ENCODE assay signal across 18 cellular contexts in the genomic region with DNA sequence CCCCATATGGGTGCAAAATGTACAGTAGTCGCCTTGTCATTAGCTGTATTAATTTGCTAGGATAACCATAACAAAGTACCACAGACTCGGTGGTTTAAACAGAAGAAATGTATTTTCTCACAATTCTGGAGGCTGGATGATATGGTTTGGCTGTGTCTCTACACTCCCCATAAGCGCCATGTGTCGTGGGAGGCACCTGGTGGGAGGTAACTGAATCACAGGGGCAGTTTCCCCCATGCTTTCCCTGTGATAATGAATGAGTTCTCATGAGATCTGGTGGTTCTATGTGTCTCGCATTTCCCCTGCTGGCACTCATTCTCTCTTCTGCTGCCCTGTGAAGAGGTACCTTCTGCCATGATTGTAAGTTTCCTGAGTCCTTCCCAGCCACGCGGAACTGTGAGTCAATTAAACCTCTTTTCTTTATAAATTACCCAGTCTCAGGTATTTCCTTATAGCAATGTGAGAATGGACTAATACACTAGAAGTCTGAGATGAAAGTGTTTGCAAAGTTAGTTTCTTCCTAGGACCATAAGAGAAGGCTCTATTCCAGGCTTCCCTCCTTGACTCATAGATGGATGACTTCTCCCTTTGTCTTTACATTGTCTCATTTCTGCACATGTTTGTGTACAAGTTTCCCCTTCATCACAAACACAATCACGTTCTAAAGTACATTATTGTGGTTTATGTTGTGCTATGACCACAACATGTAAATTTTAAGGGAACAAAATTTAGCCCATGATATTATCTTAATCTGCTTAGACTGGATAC.
"Had no signal": no experiment of that assay in that cellular context is flagged by ENCODE, and none has a peak within 500 bp of the region (broad histone marks: within the 10 kb centered on the region; RNA-seq: fewer than 3 reads in every experiment).

No MANE protein-coding gene starts in this region.

- H3K4me1 Mint-ChIP-seq: activated CD4-positive, alpha-beta memory T cell treated with anti-CD3 and anti-CD28 coated beads, Interleukin-2, amount 10 ng/mL, durations not matched to agents 7 days and 5 days; activated CD8-positive, alpha-beta memory T cell treated with anti-CD3 and anti-CD28 coated beads, Interleukin-2, amount 10 ng/mL, durations not matched to agents 7 days and 5 days; activated naive CD8-positive, alpha-beta T cell treated with anti-CD3 and anti-CD28 coated beads for 36 hours; activated T-helper 17 cell treated with anti-CD3 and anti-CD28 coated beads, Interleukin-2, amount 50 U/mL, for 72 hours; natural killer cell; stimulated activated naive B cell treated with anti-CD40 and anti-IgM and Interleukin-4, amounts not matched to agents 10 μg/mL and 1 μg/mL and 100 μg/mL, for 72 hours had no signal

- H3K36me3 ChIP-seq: colonic mucosa, heart right ventricle, spleen, thoracic aorta, upper lobe of left lung had no signal

- H3K27me3 Mint-ChIP-seq: activated CD4-positive, alpha-beta memory T cell treated with anti-CD3 and anti-CD28 coated beads, Interleukin-2, amount 10 ng/mL, durations not matched to agents 7 days and 5 days; activated CD8-positive, alpha-beta memory T cell treated with anti-CD3 and anti-CD28 coated beads, Interleukin-2, amount 10 ng/mL, durations not matched to agents 7 days and 5 days; activated naive CD8-positive, alpha-beta T cell treated with anti-CD3 and anti-CD28 coated beads for 36 hours; activated T-helper 17 cell treated with anti-CD3 and anti-CD28 coated beads, Interleukin-2, amount 50 U/mL, for 72 hours; stimulated activated naive B cell treated with anti-CD40 and anti-IgM and Interleukin-4, amounts not matched to agents 10 μg/mL and 1 μg/mL and 100 μg/mL, for 72 hours had no signal

- H3K36me3 Mint-ChIP-seq: activated CD8-positive, alpha-beta memory T cell treated with anti-CD3 and anti-CD28 coated beads, Interleukin-2, amount 10 ng/mL, durations not matched to agents 7 days and 5 days; activated naive CD8-positive, alpha-beta T cell treated with anti-CD3 and anti-CD28 coated beads for 36 hours; stimulated activated naive B cell treated with anti-CD40 and anti-IgM and Interleukin-4, amounts not matched to agents 10 μg/mL and 1 μg/mL and 100 μg/mL, for 72 hours had no signal

- H3K4me3 Mint-ChIP-seq: activated CD4-positive, alpha-beta memory T cell treated with anti-CD3 and anti-CD28 coated beads, Interleukin-2, amount 10 ng/mL, durations not matched to agents 7 days and 5 days; activated CD8-positive, alpha-beta memory T cell treated with anti-CD3 and anti-CD28 coated beads, Interleukin-2, amount 10 ng/mL, durations not matched to agents 7 days and 5 days; activated naive CD8-positive, alpha-beta T cell treated with anti-CD3 and anti-CD28 coated beads for 36 hours; activated T-helper 17 cell treated with anti-CD3 and anti-CD28 coated beads, Interleukin-2, amount 50 U/mL, for 72 hours; natural killer cell; stimulated activated naive B cell treated with anti-CD40 and anti-IgM and Interleukin-4, amounts not matched to agents 10 μg/mL and 1 μg/mL and 100 μg/mL, for 72 hours; T-helper 1 cell treated with Interleukin-12 subunit alpha and Interleukin-12 subunit beta and Interleukin-4 antibody, amounts not matched to agents 30 μg/mL and 1 μg/mL, for 36 hours had no signal

- H3K9me3 ChIP-seq: colonic mucosa, heart right ventricle, thoracic aorta, upper lobe of left lung had no signal

- H3K9ac ChIP-seq: parathyroid adenoma had no signal

- H3K27ac ChIP-seq: colonic mucosa, heart right ventricle, parathyroid adenoma, thoracic aorta, upper lobe of left lung, VCaP had no signal

- H3K27ac Mint-ChIP-seq: activated CD4-positive, alpha-beta memory T cell treated with anti-CD3 and anti-CD28 coated beads, Interleukin-2, amount 10 ng/mL, durations not matched to agents 7 days and 5 days; activated CD8-positive, alpha-beta memory T cell treated with anti-CD3 and anti-CD28 coated beads, Interleukin-2, amount 10 ng/mL, durations not matched to agents 7 days and 5 days; activated naive CD8-positive, alpha-beta T cell treated with anti-CD3 and anti-CD28 coated beads for 36 hours; activated T-helper 17 cell treated with anti-CD3 and anti-CD28 coated beads, Interleukin-2, amount 50 U/mL, for 72 hours; natural killer cell; stimulated activated naive B cell treated with anti-CD40 and anti-IgM and Interleukin-4, amounts not matched to agents 10 μg/mL and 1 μg/mL and 100 μg/mL, for 72 hours; T-helper 1 cell treated with Interleukin-12 subunit alpha and Interleukin-12 subunit beta and Interleukin-4 antibody, amounts not matched to agents 30 μg/mL and 1 μg/mL, for 36 hours had no signal

- H3K27me3 ChIP-seq: colonic mucosa, heart right ventricle, spleen, upper lobe of left lung had no signal

- H3K79me2 ChIP-seq: parathyroid adenoma had no signal

- H3K4me3 ChIP-seq: colonic mucosa, heart right ventricle, spleen, thoracic aorta, upper lobe of left lung had no signal

- H3K4me1 ChIP-seq: colonic mucosa, heart right ventricle, parathyroid adenoma, spleen, upper lobe of left lung had no signal

- ATAC-seq: activated CD8-positive, alpha-beta memory T cell treated with anti-CD3 and anti-CD28 coated beads, Interleukin-2, amount 10 ng/mL, durations not matched to agents 7 days and 5 days; activated T-helper 17 cell treated with anti-CD3 and anti-CD28 coated beads, Interleukin-2, amount 50 U/mL, for 72 hours; heart right ventricle; left cardiac atrium; natural killer cell; stimulated activated naive B cell treated with anti-CD40 and anti-IgM and Interleukin-4, amounts not matched to agents 10 μg/mL and 1 μg/mL and 100 μg/mL, for 72 hours had no signal

- H3K9me3 Mint-ChIP-seq: activated naive CD8-positive, alpha-beta T cell treated with anti-CD3 and anti-CD28 coated beads for 36 hours had no signal

- DNase-seq: activated CD4-positive, alpha-beta memory T cell treated with anti-CD3 and anti-CD28 coated beads, Interleukin-2, amount 10 ng/mL, durations not matched to agents 7 days and 5 days; activated CD8-positive, alpha-beta memory T cell treated with anti-CD3 and anti-CD28 coated beads, Interleukin-2, amount 10 ng/mL, durations not matched to agents 7 days and 5 days; activated naive CD4-positive, alpha-beta T cell; activated naive CD8-positive, alpha-beta T cell treated with anti-CD3 and anti-CD28 coated beads for 36 hours; amygdala; central memory CD4-positive, alpha-beta T cell; colonic mucosa; heart right ventricle; left cardiac atrium; natural killer cell; spleen; stimulated activated naive B cell treated with anti-CD40 and anti-IgM and Interleukin-4, amounts not matched to agents 10 μg/mL and 1 μg/mL and 100 μg/mL, for 72 hours; upper lobe of left lung had no signal
